26 cellular contexts compared by ENCODE assay signal in the genomic region with DNA sequence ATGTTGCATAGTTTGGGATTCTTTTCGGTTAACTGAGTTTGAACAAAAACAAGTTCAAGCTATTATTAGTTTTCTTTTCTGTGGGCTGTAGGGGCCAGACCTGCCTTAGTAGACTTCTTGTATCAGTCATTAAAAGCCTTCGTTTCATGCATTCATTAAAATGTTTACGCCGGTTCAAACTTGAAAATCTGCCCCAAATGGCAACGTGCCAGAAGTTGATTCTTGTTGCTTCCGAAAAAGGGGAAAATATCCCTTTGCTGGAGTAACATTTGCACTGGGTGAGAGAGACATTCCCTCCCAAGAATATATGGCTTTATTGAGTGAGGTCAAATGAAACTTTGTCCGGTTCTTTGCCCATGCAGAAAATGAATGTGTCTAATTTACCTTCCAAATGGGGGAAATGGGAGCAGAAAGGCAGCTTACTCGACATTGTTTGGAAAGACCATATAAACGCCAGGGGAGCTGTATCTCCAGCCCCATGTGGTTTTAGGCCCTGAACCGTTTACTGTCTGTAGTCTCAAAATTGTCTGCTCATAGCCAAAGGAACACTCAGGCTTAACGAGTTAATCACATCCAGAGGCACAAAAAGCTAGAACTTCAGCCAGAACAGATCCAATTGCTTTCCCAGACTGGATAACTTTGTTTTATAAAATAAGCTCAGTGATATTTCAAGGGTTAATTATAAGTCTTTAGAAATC. TPM values are rescaled to one million over a fixed set of nuclear protein-coding genes. Genes with fewer than 3 reads are reported as not detected.
DNase-seq lines count a peak whose midpoint lies in the region; ATAC-seq and TF ChIP-seq lines count a peak whose summit lies in the region.
"Had no signal": no experiment of that assay in that cellular context is flagged by ENCODE, and none has a peak within 500 bp of the region (broad histone marks: within the 10 kb centered on the region; RNA-seq: fewer than 3 reads in every experiment).

No MANE protein-coding gene starts in this region.

- in situ Hi-C loops in transverse colon (cut with MboI; ENCODE audit: low pct_ligation_motif_present in 1 of 4, low pct_unique_long_range_greater_than_20kb in 1 of 4, low sequenced_read_pairs in 3 of 4), result no loop called here

- TF ChIP-seq POLR2A in heart left ventricle (IDR thresholded peaks at IDR 0.05) (no peak), transverse colon (IDR thresholded peaks at IDR 0.05) (no peak)

- 77 to 82% (median 77%) methylated on average over 11 of the region's 11 CpGs for WGBS in heart left ventricle, 4 donors
- 59 to 67% methylated on average over 2 to 11 of the region's 11 CpGs for WGBS in transverse colon (ENCODE audit: low coverage in 1 of 2), 2 donors

- intact Hi-C loops in left ventricle myocardium inferior (cut with micrococcal nuclease) (no loop called here), heart left ventricle (cut with DNase I) (no loop called here), transverse colon (cut with DNase I; ENCODE audit: low total_unique reads) (no loop called here)

- no peak for DNase-seq in left ventricle myocardium inferior
- no peak for DNase-seq in heart left ventricle
- peak; percentile 46 for DNase-seq in astrocyte of the hippocampus (ENCODE audit: low read depth, low spot score)
- peak; percentile 22 for DNase-seq in midbrain (lab: John Stamatoyannopoulos, UW)
- no peak for DNase-seq in epidermal melanocyte (ENCODE audit: insufficient read length, low spot score)
- DNase-seq in NCI-H526 treated with DMSO at 0.1 percent for 48 hours (lab: John Stamatoyannopoulos, UW), result no peak
- no peak for DNase-seq in transverse colon
- DNase-seq: activated CD4-positive, CD25-positive, alpha-beta regulatory T cell; activated CD8-positive, alpha-beta T cell treated with anti-CD3 and anti-CD28 coated beads for 36 hours; activated naive CD4-positive, alpha-beta T cell treated with anti-CD3 and anti-CD28 coated beads, Interleukin-2, amount 50 U/mL, for 16 hours; activated T-cell treated with anti-CD3 and anti-CD28 coated beads, Interleukin-2, amount 50 U/mL, for 48 hours; EL; gastrocnemius medialis; H7; KBM-7; left lung; NCI-H1930; NCI-H510A treated with DMSO at 0.1 percent for 48 hours; pancreas; Right ventricle myocardium superior; stimulated activated CD8-positive, alpha-beta memory T cell treated with anti-CD3 and anti-CD28 coated beads, Interleukin-4, amount 100 ng/mL, for 48 hours; T-helper 1 cell had no signal

- no peak for TF ChIP-seq EP300 in transverse colon (IDR thresholded peaks at IDR 0.05; ENCODE audit: low read depth)

- no peak for ATAC-seq in heart left ventricle
- ATAC-seq in HG03378 (IDR thresholded peaks at IDR 0.05; ENCODE audit: unreplicated experiment), result no peak
- ATAC-seq: activated CD8-positive, alpha-beta T cell treated with anti-CD3 and anti-CD28 coated beads for 36 hours; gastrocnemius medialis; left lung; pancreas had no signal

- TF ChIP-seq CTCF in left ventricle myocardium inferior (IDR thresholded peaks at IDR 0.05; ENCODE audit: borderline replicate concordance) (no peak), heart left ventricle (IDR thresholded peaks at IDR 0.05) (no peak), transverse colon (IDR thresholded peaks at IDR 0.05) (no peak)

- H3K4me3 ChIP-seq in left ventricle myocardium inferior (no peak overlapping the region), heart left ventricle (no peak overlapping the region), transverse colon (no peak overlapping the region)
- H3K4me3 ChIP-seq: coronary artery, gastrocnemius medialis, left lung, pancreas, smooth muscle cell had no signal

- H3K9me3 ChIP-seq in left ventricle myocardium inferior (replicated peaks), result no peaks in the 10 kb centered on the region
- H3K9me3 ChIP-seq in heart left ventricle, result no peaks in the 10 kb centered on the region
- H3K9me3 ChIP-seq in transverse colon, result no peaks in the 10 kb centered on the region
- H3K9me3 ChIP-seq: gastrocnemius medialis, left lung, pancreas had no signal

- H3K36me3 ChIP-seq in left ventricle myocardium inferior (no peaks in the 10 kb centered on the region), heart left ventricle (no peaks in the 10 kb centered on the region), transverse colon (no peaks in the 10 kb centered on the region)
- H3K36me3 ChIP-seq: gastrocnemius medialis, left lung, pancreas had no signal

- H3K4me1 ChIP-seq in left ventricle myocardium inferior (peaks cover 22% of the 10 kb centered on the region), heart left ventricle (peaks cover 0 to 39% (median 14%) of the 10 kb centered on the region in 12 donors), transverse colon (peaks cover 9 to 36% (median 17%) of the 10 kb centered on the region in 4 donors)

- H3K27me3 ChIP-seq in left ventricle myocardium inferior (ENCODE audit: low read depth) (no peaks in the 10 kb centered on the region), heart left ventricle (no peaks in the 10 kb centered on the region), transverse colon (no peaks in the 10 kb centered on the region)
- H3K27me3 ChIP-seq: left lung, pancreas had no signal

- peak overlapping the region; percentile 13 for H3K27ac ChIP-seq in left ventricle myocardium inferior (replicated peaks)
- H3K27ac ChIP-seq in heart left ventricle, result no peak overlapping the region
- no peak overlapping the region for H3K27ac ChIP-seq in transverse colon
- H3K27ac ChIP-seq: HL-60, left lung, pancreas had no signal

RNA-seq across cellular contexts. Expression of gene EMP1, which starts 3.0 kb away (rescaled TPM):
- 90.5 TPM for total RNA-seq in left ventricle myocardium inferior
- total RNA-seq in heart left ventricle, result 100 to 1,000 TPM in 6 of 9 donors, 10 to 100 TPM in 3; 67.9 to 281 (median 175) TPM
- 10 to 100 TPM; 16.4 to 83.0 TPM for polyA plus RNA-seq in heart left ventricle
- 100 to 1,000 TPM in 3 of 4 donors, 10 to 100 TPM in 1; 43.2 to 837 (median 738) TPM for total RNA-seq in transverse colon

Comparison
In these comparisons a context has a peak if more than half of its experiments do, and no peak if none do; other contexts are left out.
1. DNase-seq: peak in astrocyte of the hippocampus (single experiment) and midbrain (single experiment); none in left ventricle myocardium inferior (single experiment), heart left ventricle (0 of 5), epidermal melanocyte (single experiment), NCI-H526 treated with DMSO at 0.1 percent for 48 hours (single experiment) and transverse colon (single experiment).